8 cellular contexts compared by ENCODE assay signal in genomic region chr21:46096997-46097825, GRCh38. TPM values are rescaled to one million over a fixed set of nuclear protein-coding genes. Genes with fewer than 3 reads are reported as not detected.
DNase-seq lines count a peak whose midpoint lies in the region; ATAC-seq and TF ChIP-seq lines count a peak whose summit lies in the region.

No MANE protein-coding gene starts in this region.

- peak overlapping the region; percentile 57 for H3K4me3 ChIP-seq in skeletal muscle cell (ENCODE audit: low read depth, low read length)

- H3K27me3 Mint-ChIP-seq in activated CD8-positive, alpha-beta T cell treated with anti-CD3 and anti-CD28 coated beads for 36 hours: peaks cover 9% of the 10 kb centered on the region

- peak overlapping the region; percentile 34 for H3K4me3 Mint-ChIP-seq in activated CD8-positive, alpha-beta T cell treated with anti-CD3 and anti-CD28 coated beads for 36 hours

- CTCF ChIA-PET in activated CD8-positive, alpha-beta T cell treated with anti-CD3 and anti-CD28 coated beads for 36 hours (lab: Charles Lee): no interaction called here

- POLR2A ChIA-PET in activated CD8-positive, alpha-beta T cell treated with anti-CD3 and anti-CD28 coated beads for 36 hours (lab: Charles Lee): no interaction called here

- TF ChIP-seq CTCF in activated CD8-positive, alpha-beta T cell treated with anti-CD3 and anti-CD28 coated beads for 36 hours (IDR thresholded peaks at IDR 0.05): no peak

- peak; percentile 27 for ATAC-seq in activated CD8-positive, alpha-beta T cell treated with anti-CD3 and anti-CD28 coated beads for 36 hours
- ATAC-seq in left ventricle myocardium superior (peak; percentile 6), HG02938 (IDR thresholded peaks at IDR 0.05; ENCODE audit: unreplicated experiment) (no peak), GM18868 (IDR thresholded peaks at IDR 0.05; ENCODE audit: unreplicated experiment) (no peak)

- no peak overlapping the region for H3K27ac Mint-ChIP-seq in activated CD8-positive, alpha-beta T cell treated with anti-CD3 and anti-CD28 coated beads for 36 hours

- peaks cover 1% of the 10 kb centered on the region for H3K9me3 Mint-ChIP-seq in activated CD8-positive, alpha-beta T cell treated with anti-CD3 and anti-CD28 coated beads for 36 hours

- DNase-seq in ELF-1 (ENCODE audit: low read depth, low spot score): peak; percentile 3
- no peak for DNase-seq in activated CD8-positive, alpha-beta T cell treated with anti-CD3 and anti-CD28 coated beads for 36 hours
- DNase-seq in left ventricle myocardium superior: peak; percentile 30
- no peak for DNase-seq in skeletal muscle cell (ENCODE audit: low read depth)
- no peak for DNase-seq in NCI-H82 (lab: John Stamatoyannopoulos, UW)
- DNase-seq in occipital lobe (lab: John Stamatoyannopoulos, UW): no peak

- H3K4me1 Mint-ChIP-seq in activated CD8-positive, alpha-beta T cell treated with anti-CD3 and anti-CD28 coated beads for 36 hours (ENCODE audit: low read depth): peaks cover 16% of the 10 kb centered on the region

- H3K36me3 Mint-ChIP-seq in activated CD8-positive, alpha-beta T cell treated with anti-CD3 and anti-CD28 coated beads for 36 hours (ENCODE audit: low read depth): peaks cover 3% of the 10 kb centered on the region

- intact Hi-C loops in activated CD8-positive, alpha-beta T cell treated with anti-CD3 and anti-CD28 coated beads for 36 hours (cut with micrococcal nuclease): no loop called here
- intact Hi-C loops in left ventricle myocardium superior (cut with micrococcal nuclease): no loop called here

RNA-seq across cellular contexts. Expression of gene COL6A2, which starts 0.7 kb away (rescaled TPM):
- total RNA-seq in activated CD8-positive, alpha-beta T cell treated with anti-CD3 and anti-CD28 coated beads for 36 hours: 10 to 100 TPM; 25.0 to 25.3 TPM
- 196 TPM for total RNA-seq in left ventricle myocardium superior
- 37.1 TPM for total RNA-seq in occipital lobe

RNA-seq across cellular contexts. Expression of gene FTCD, which starts 58.2 kb away (rescaled TPM):
- under 1 TPM; 0.52 to 0.85 TPM for total RNA-seq in activated CD8-positive, alpha-beta T cell treated with anti-CD3 and anti-CD28 coated beads for 36 hours
- 1.5 TPM for total RNA-seq in left ventricle myocardium superior
- not detected for total RNA-seq in occipital lobe

Comparison
In these comparisons a context has a peak if more than half of its experiments do, and no peak if none do; other contexts are left out.
1. DNase-seq: peak in ELF-1 (single experiment) and left ventricle myocardium superior (single experiment); none in activated CD8-positive, alpha-beta T cell treated with anti-CD3 and anti-CD28 coated beads for 36 hours (single experiment), skeletal muscle cell (single experiment), NCI-H82 (single experiment) and occipital lobe (single experiment).
2. ATAC-seq: peak in activated CD8-positive, alpha-beta T cell treated with anti-CD3 and anti-CD28 coated beads for 36 hours (single experiment) and left ventricle myocardium superior (single experiment); none in HG02938 (single experiment) and GM18868 (single experiment).